In genomic region chr7:151735186-151735853, GRCh38 we compare ENCODE assay signal across 10 cellular contexts.
DNase-seq lines count a peak whose midpoint lies in the region; ATAC-seq and TF ChIP-seq lines count a peak whose summit lies in the region.
"Had no signal": no experiment of that assay in that cellular context is flagged by ENCODE, and none has a peak within 500 bp of the region (broad histone marks: within the 10 kb centered on the region; RNA-seq: fewer than 3 reads in every experiment).

No MANE protein-coding gene starts in this region.

- no peaks in the 10 kb centered on the region for H3K36me3 Mint-ChIP-seq in activated T-helper 17 cell treated with anti-CD3 and anti-CD28 coated beads, Interleukin-2, amount 50 U/mL, for 72 hours (ENCODE audit: low read depth)

- no peak for TF ChIP-seq EP300 in suprapubic skin (IDR thresholded peaks at IDR 0.05)

- TF ChIP-seq CTCF in suprapubic skin (IDR thresholded peaks at IDR 0.05) (no peak), BE2C (IDR thresholded peaks at IDR 0.05; ENCODE audit: low read depth, low read length) (no peak)

- no peaks in the 10 kb centered on the region for H3K79me2 ChIP-seq in mesendoderm (ENCODE audit: control insufficient read depth, insufficient read depth, low read length)

- no peaks in the 10 kb centered on the region for H3K27me3 Mint-ChIP-seq in activated T-helper 17 cell treated with anti-CD3 and anti-CD28 coated beads, Interleukin-2, amount 50 U/mL, for 72 hours

- no peak overlapping the region for H3K4me3 Mint-ChIP-seq in activated T-helper 17 cell treated with anti-CD3 and anti-CD28 coated beads, Interleukin-2, amount 50 U/mL, for 72 hours

- no peak overlapping the region for H3K27ac ChIP-seq in mesendoderm (ENCODE audit: low read depth, low read length)
- no peak overlapping the region for H3K27ac ChIP-seq in suprapubic skin

- peak overlapping the region; percentile 66 for H3K23ac ChIP-seq in mesendoderm (ENCODE audit: low read length)

- H4K8ac ChIP-seq in mesendoderm (ENCODE audit: low read depth, low read length) = no peak overlapping the region

- no peak overlapping the region for H2BK15ac ChIP-seq in mesendoderm (replicated peaks; ENCODE audit: low read depth)

- peak; percentile 18 for ATAC-seq in activated T-helper 17 cell treated with anti-CD3 and anti-CD28 coated beads, Interleukin-2, amount 50 U/mL, for 72 hours (replicated peaks)
- no peak for ATAC-seq in HG02938 (IDR thresholded peaks at IDR 0.05; ENCODE audit: unreplicated experiment)
- ATAC-seq in GM21723 (IDR thresholded peaks at IDR 0.05; ENCODE audit: unreplicated experiment) = no peak

- peaks cover 10% of the 10 kb centered on the region for H3K4me1 Mint-ChIP-seq in activated T-helper 17 cell treated with anti-CD3 and anti-CD28 coated beads, Interleukin-2, amount 50 U/mL, for 72 hours

- no peak overlapping the region for H3K27ac Mint-ChIP-seq in activated T-helper 17 cell treated with anti-CD3 and anti-CD28 coated beads, Interleukin-2, amount 50 U/mL, for 72 hours

- H2BK5ac ChIP-seq in mesendoderm (ENCODE audit: low read length) = no peak overlapping the region

- H3K4me2 ChIP-seq in mesendoderm (ENCODE audit: low read length) = no peak overlapping the region

- H3K4ac ChIP-seq in mesendoderm (ENCODE audit: low read depth, low read length) = no peak overlapping the region

- H2BK120ac ChIP-seq in mesendoderm (ENCODE audit: low read depth, low read length) = no peak overlapping the region

- H3K18ac ChIP-seq in mesendoderm (ENCODE audit: low read length) = no peak overlapping the region

- H3K9me3 Mint-ChIP-seq in activated T-helper 17 cell treated with anti-CD3 and anti-CD28 coated beads, Interleukin-2, amount 50 U/mL, for 72 hours = no peaks in the 10 kb centered on the region

- TF ChIP-seq POLR2A in suprapubic skin (IDR thresholded peaks at IDR 0.05) = no peak

- no peaks in the 10 kb centered on the region for H3K79me1 ChIP-seq in mesendoderm (ENCODE audit: low read length)

- no peak overlapping the region for H3K4me3 ChIP-seq in mesendoderm (ENCODE audit: low read length)
- H3K4me3 ChIP-seq in suprapubic skin = peak overlapping the region; percentile 23
- no peak overlapping the region; the same call in 1 of the 2 replicates for H3K4me3 ChIP-seq in BE2C (ENCODE audit: low read depth, low read length)

- no peak overlapping the region for H2AK5ac ChIP-seq in mesendoderm (ENCODE audit: low read length)

- H3K27me3 ChIP-seq in mesendoderm (ENCODE audit: insufficient read depth, low read length, poor library complexity) (no peaks in the 10 kb centered on the region), suprapubic skin (no peaks in the 10 kb centered on the region), BE2C (no peaks in the 10 kb centered on the region)

- H3K4me1 ChIP-seq in mesendoderm (ENCODE audit: control insufficient read depth, low read depth, low read length) (no peaks in the 10 kb centered on the region), suprapubic skin (peaks cover 14% of the 10 kb centered on the region), BE2C (peaks cover 21% of the 10 kb centered on the region)

- DNase-seq in NCI-H748 (lab: John Stamatoyannopoulos, UW; ENCODE audit: unreplicated experiment) (peak; percentile 24), NCI-H748 treated with DMSO at 0.1 percent for 48 hours (lab: John Stamatoyannopoulos, UW) (no peak), mesendoderm (no peak), suprapubic skin (ENCODE audit: low spot score in 2 of 2) (no peak), BE2C (no peak)
- DNase-seq: activated CD4-positive, CD25-positive, alpha-beta regulatory T cell; stimulated activated CD4-positive, alpha-beta T cell treated with anti-CD3 and anti-CD28 coated beads, Interleukin-2, amount 100 ng/mL, for 24 hours had no signal

- no peaks in the 10 kb centered on the region for H3K9me3 ChIP-seq in suprapubic skin
- no peaks in the 10 kb centered on the region for H3K9me3 ChIP-seq in BE2C

- no peaks in the 10 kb centered on the region for H3K36me3 ChIP-seq in mesendoderm (ENCODE audit: control insufficient read depth, insufficient read depth, low read length)
- no peaks in the 10 kb centered on the region for H3K36me3 ChIP-seq in suprapubic skin
- no peaks in the 10 kb centered on the region for H3K36me3 ChIP-seq in BE2C

- H3K56ac ChIP-seq in mesendoderm (ENCODE audit: low read length) = peak overlapping the region; percentile 56

- H4K5ac ChIP-seq in mesendoderm (ENCODE audit: low read length) = no peak overlapping the region

- no CpG with 5 or more reads among the region's 9 CpGs for WGBS in mesendoderm (ENCODE audit: extremely low coverage, insufficient coverage, low lambda C conversion rate)
- 76% methylated on average over 9 of the region's 9 CpGs for WGBS in suprapubic skin

- H3K9ac ChIP-seq in mesendoderm (ENCODE audit: low read length) = no peak overlapping the region
